24 cellular contexts compared by ENCODE assay signal in the genomic region with DNA sequence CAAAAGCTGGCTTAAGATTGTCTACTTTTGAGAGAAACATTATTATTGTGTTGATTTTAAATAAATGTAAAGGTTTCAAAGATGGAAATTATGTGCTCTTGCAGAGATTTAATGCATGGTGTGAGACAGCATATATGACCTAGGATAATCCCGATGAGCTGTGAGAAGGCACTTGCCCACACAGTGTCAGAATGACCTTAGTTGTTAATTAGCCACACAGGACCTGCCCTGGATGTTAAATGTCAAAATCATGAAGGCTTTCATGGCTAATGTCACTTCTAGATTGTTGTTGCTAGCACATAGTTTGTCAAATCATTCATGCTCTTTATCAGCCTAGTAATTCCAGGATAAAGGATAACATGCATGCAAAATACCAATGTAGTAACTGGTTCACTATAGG.
"Had no signal": no experiment of that assay in that cellular context is flagged by ENCODE, and none has a peak within 500 bp of the region (broad histone marks: within the 10 kb centered on the region; RNA-seq: fewer than 3 reads in every experiment).

No MANE protein-coding gene starts in this region.

- H3K4me3 ChIP-seq: colonic mucosa, esophagus squamous epithelium, gastrocnemius medialis, heart right ventricle, left ventricle myocardium inferior, lower lobe of right lung, mucosa of descending colon had no signal

- H3K4me1 ChIP-seq: colonic mucosa, esophagus squamous epithelium, gastrocnemius medialis, left ventricle myocardium inferior, lower lobe of right lung had no signal

- DNase-seq: colonic mucosa; cortex of kidney; effector CD8-positive, alpha-beta T cell; effector memory CD8-positive, alpha-beta T cell; endodermal cell; erythroblast; esophagus squamous epithelium; foreskin fibroblast; foreskin melanocyte; gastrocnemius medialis; glutamatergic neuron; head of caudate nucleus; heart right ventricle; hippocampal formation; left colon; left ventricle myocardium inferior; lower lobe of right lung; mesenchymal stem cell; mucosa of descending colon; naive B cell; naive thymus-derived CD8-positive, alpha-beta T cell had no signal

- H3K9me3 ChIP-seq: colonic mucosa, esophagus squamous epithelium, gastrocnemius medialis, heart right ventricle, lower lobe of right lung, mucosa of descending colon had no signal

- H3K27me3 ChIP-seq: colonic mucosa, esophagus squamous epithelium, gastrocnemius medialis, heart right ventricle had no signal

- ATAC-seq: effector memory CD8-positive, alpha-beta T cell; esophagus mucosa; gastrocnemius medialis; left colon; left lobe of liver; lower lobe of right lung; mucosa of descending colon; naive thymus-derived CD8-positive, alpha-beta T cell had no signal

- H3K27ac ChIP-seq: colonic mucosa, epithelial cell of prostate, esophagus squamous epithelium, gastrocnemius medialis, heart right ventricle, left ventricle myocardium inferior, lower lobe of right lung had no signal

- H3K36me3 ChIP-seq: colonic mucosa, esophagus squamous epithelium, gastrocnemius medialis, heart right ventricle, left ventricle myocardium inferior, lower lobe of right lung had no signal
